37 cellular contexts compared by ENCODE assay signal in the genomic region with DNA sequence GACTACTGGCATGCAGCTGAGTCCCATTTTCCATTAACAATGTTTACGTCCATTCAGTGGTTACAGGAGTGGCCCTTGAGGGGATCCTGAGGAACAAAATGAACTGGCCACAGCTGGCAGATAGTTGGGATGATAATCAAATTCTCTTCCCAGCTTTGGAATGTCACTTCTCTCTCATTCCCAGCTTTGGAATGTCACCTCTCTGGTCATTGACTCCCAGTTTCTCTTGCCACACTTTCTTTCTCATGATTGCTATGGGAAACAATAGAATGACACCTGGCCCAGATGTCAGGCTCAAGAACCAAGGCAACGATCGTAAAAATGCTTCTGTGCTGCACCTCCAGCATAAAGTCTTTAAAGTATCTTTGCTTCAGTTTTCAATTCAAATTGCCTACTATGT. TPM values are rescaled to one million over a fixed set of nuclear protein-coding genes. Genes with fewer than 3 reads are reported as not detected.
"Had no signal": no experiment of that assay in that cellular context is flagged by ENCODE, and none has a peak within 500 bp of the region (broad histone marks: within the 10 kb centered on the region; RNA-seq: fewer than 3 reads in every experiment).

No MANE protein-coding gene starts in this region.

- H3K36me3 Mint-ChIP-seq: activated naive CD4-positive, alpha-beta T cell treated with anti-CD3 and anti-CD28 coated beads, Interleukin-2, amount 50 U/mL, for 72 hours had no signal

- H3K27me3 ChIP-seq: adrenal gland, body of pancreas, breast epithelium, Peyer's patch, SJSA1 had no signal

- H3K4me3 ChIP-seq: adrenal gland, body of pancreas, breast epithelium, Peyer's patch, SJSA1 had no signal

- H3K9me3 Mint-ChIP-seq: activated CD4-positive, alpha-beta T cell treated with anti-CD3 and anti-CD28 coated beads, Interleukin-2, amount 10 ng/mL, durations not matched to agents 7 days and 5 days; activated naive CD4-positive, alpha-beta T cell treated with anti-CD3 and anti-CD28 coated beads for 36 hours; activated naive CD4-positive, alpha-beta T cell treated with anti-CD3 and anti-CD28 coated beads, Interleukin-2, amount 50 U/mL, for 72 hours; activated T-cell treated with anti-CD3 and anti-CD28 coated beads, Interleukin-2, amount 50 U/mL, for 4 hours; activated T-helper 1 cell treated with anti-CD3 and anti-CD28 coated beads, Interleukin-12 subunit alpha, Interleukin-12 subunit beta, Interleukin-2, Interleukin-4 antibody, amounts not matched to agents 30 ng/mL and 10 ng/mL and 1 ng/mL, durations not matched to agents 14 hours and 24 hours and 36 hours; T-helper 1 cell treated with Interleukin-12 subunit alpha and Interleukin-12 subunit beta and Interleukin-4 antibody, amounts not matched to agents 30 μg/mL and 1 μg/mL, for 36 hours; T-helper 2 cell treated with Interferon-gamma antibody and Interleukin-4, amounts not matched to agents 5 μg/mL and 100 μg/mL, for 36 hours had no signal

- H3K36me3 ChIP-seq: adrenal gland, breast epithelium, Peyer's patch, SJSA1 had no signal

- DNase-seq: activated CD4-positive, alpha-beta T cell treated with anti-CD3 and anti-CD28 coated beads for 36 hours; activated CD4-positive, alpha-beta T cell treated with anti-CD3 and anti-CD28 coated beads, Interleukin-2, amount 10 ng/mL, durations not matched to agents 7 days and 5 days; activated CD4-positive, alpha-beta T cell treated with anti-CD3 and anti-CD28 coated beads, Interleukin-2, amount 50 U/mL, for 48 hours; activated CD8-positive, alpha-beta memory T cell treated with anti-CD3 and anti-CD28 coated beads, Interleukin-2, amount 50 U/mL, for 4 hours; activated CD8-positive, alpha-beta T cell treated with anti-CD3 and anti-CD28 coated beads, Interleukin-2, amount 10 ng/mL, durations not matched to agents 7 days and 5 days; activated gamma-delta T cell treated with Interleukin-2 at 50 U/mL for 16 hours; activated naive CD4-positive, alpha-beta T cell treated with anti-CD3 and anti-CD28 coated beads for 36 hours; activated T-cell treated with anti-CD3 and anti-CD28 coated beads for 4 hours; activated T-cell treated with anti-CD3 and anti-CD28 coated beads, Interleukin-2, amount 50 U/mL, for 4 hours; adrenal gland; body of pancreas; MM.1S; NCI-H1092 treated with DMSO at 0.1 percent for 48 hours; NCI-H1417; NCI-H146; NCI-H187; NCI-H2081; NCI-H2171 treated with DMSO at 0.1 percent for 48 hours; NCI-H2227 treated with DMSO at 0.1 percent for 48 hours; NCI-H446; NCI-H524 treated with DMSO at 0.1 percent for 48 hours; NCI-H748 treated with DMSO at 0.1 percent for 48 hours; NK-92 treated with Interleukin-12 subunit alpha and Interleukin-12 subunit beta, amount 100 ng/mL, for 24 hours; PC-3; Peyer's patch; RPMI8226; SHP77 treated with DMSO at 0.1 percent for 48 hours; SK-N-SH had no signal

- H3K9me3 ChIP-seq: adrenal gland, body of pancreas, breast epithelium, Peyer's patch, SJSA1, SK-N-SH had no signal

- H3K9ac ChIP-seq: KMS-11, SK-N-SH had no signal

- H3K27ac ChIP-seq: adrenal gland, body of pancreas, breast epithelium, KMS-11, Peyer's patch, SJSA1 had no signal

- H3K9me2 ChIP-seq: SK-N-SH had no signal

- H3K4me3 Mint-ChIP-seq: activated CD4-positive, alpha-beta T cell treated with anti-CD3 and anti-CD28 coated beads for 36 hours; activated CD4-positive, alpha-beta T cell treated with anti-CD3 and anti-CD28 coated beads, Interleukin-2, amount 10 ng/mL, durations not matched to agents 7 days and 5 days; activated CD8-positive, alpha-beta T cell treated with anti-CD3 and anti-CD28 coated beads, Interleukin-2, amount 10 ng/mL, durations not matched to agents 7 days and 5 days; activated naive CD4-positive, alpha-beta T cell treated with anti-CD3 and anti-CD28 coated beads for 36 hours; activated T-cell treated with anti-CD3 and anti-CD28 coated beads, Interleukin-2, amount 50 U/mL, for 4 hours; activated T-helper 1 cell treated with anti-CD3 and anti-CD28 coated beads, Interleukin-12 subunit alpha, Interleukin-12 subunit beta, Interleukin-2, Interleukin-4 antibody, amounts not matched to agents 30 ng/mL and 10 ng/mL and 1 ng/mL, durations not matched to agents 14 hours and 24 hours and 36 hours; T-helper 1 cell treated with Interleukin-12 subunit alpha and Interleukin-12 subunit beta and Interleukin-4 antibody, amounts not matched to agents 30 μg/mL and 1 μg/mL, for 36 hours; T-helper 2 cell treated with Interferon-gamma antibody and Interleukin-4, amounts not matched to agents 5 μg/mL and 100 μg/mL, for 36 hours had no signal

- H3K4me2 ChIP-seq: KMS-11, SK-N-SH had no signal

- ATAC-seq: activated CD4-positive, alpha-beta T cell treated with anti-CD3 and anti-CD28 coated beads for 36 hours; activated CD4-positive, CD25-positive, alpha-beta regulatory T cell treated with anti-CD3 and anti-CD28 coated beads, Interleukin-2, amount 50 U/mL, for 24 hours; activated CD8-positive, alpha-beta T cell treated with anti-CD3 and anti-CD28 coated beads, Interleukin-2, amount 10 ng/mL, durations not matched to agents 7 days and 5 days; activated naive CD4-positive, alpha-beta T cell treated with anti-CD3 and anti-CD28 coated beads, Interleukin-2, amount 50 U/mL, for 72 hours; activated T-cell treated with anti-CD3 and anti-CD28 coated beads, Interleukin-2, amount 50 U/mL, for 4 hours; body of pancreas; PC-3 had no signal

- H3K4me1 ChIP-seq: adrenal gland, breast epithelium, Peyer's patch, SJSA1 had no signal

- H3K4me1 Mint-ChIP-seq: activated CD4-positive, alpha-beta T cell treated with anti-CD3 and anti-CD28 coated beads for 36 hours; activated CD4-positive, alpha-beta T cell treated with anti-CD3 and anti-CD28 coated beads, Interleukin-2, amount 10 ng/mL, durations not matched to agents 7 days and 5 days had no signal

- H3K27ac Mint-ChIP-seq: activated CD4-positive, alpha-beta T cell treated with anti-CD3 and anti-CD28 coated beads for 36 hours; activated CD4-positive, alpha-beta T cell treated with anti-CD3 and anti-CD28 coated beads, Interleukin-2, amount 10 ng/mL, durations not matched to agents 7 days and 5 days; activated CD8-positive, alpha-beta T cell treated with anti-CD3 and anti-CD28 coated beads, Interleukin-2, amount 10 ng/mL, durations not matched to agents 7 days and 5 days; activated naive CD4-positive, alpha-beta T cell treated with anti-CD3 and anti-CD28 coated beads for 36 hours; activated naive CD4-positive, alpha-beta T cell treated with anti-CD3 and anti-CD28 coated beads, Interleukin-2, amount 50 U/mL, for 72 hours; activated T-helper 1 cell treated with anti-CD3 and anti-CD28 coated beads, Interleukin-12 subunit alpha, Interleukin-12 subunit beta, Interleukin-2, Interleukin-4 antibody, amounts not matched to agents 30 ng/mL and 10 ng/mL and 1 ng/mL, durations not matched to agents 14 hours and 24 hours and 36 hours; T-helper 1 cell treated with Interleukin-12 subunit alpha and Interleukin-12 subunit beta and Interleukin-4 antibody, amounts not matched to agents 30 μg/mL and 1 μg/mL, for 36 hours; T-helper 2 cell treated with Interferon-gamma antibody and Interleukin-4, amounts not matched to agents 5 μg/mL and 100 μg/mL, for 36 hours had no signal

RNA-seq across cellular contexts. Expression of a gene that starts 34.0 kb away (rescaled TPM):
- total RNA-seq: cardiac septum, PC-3, SJSA1 had no signal
